ENCODE assay signal across 21 cellular contexts in genomic region chr16:25097304-25097988, GRCh38. TPM values are rescaled to one million over a fixed set of nuclear protein-coding genes. Genes with fewer than 3 reads are reported as not detected.
DNase-seq lines count a peak whose midpoint lies in the region; ATAC-seq and TF ChIP-seq lines count a peak whose summit lies in the region.
"Had no signal": no experiment of that assay in that cellular context is flagged by ENCODE, and none has a peak within 500 bp of the region (broad histone marks: within the 10 kb centered on the region; RNA-seq: fewer than 3 reads in every experiment).

No MANE protein-coding gene starts in this region.

- no peak for TF ChIP-seq POLR2A in lower leg skin (IDR thresholded peaks at IDR 0.05)

- no peaks in the 10 kb centered on the region for H3K36me3 ChIP-seq in adipocyte (ENCODE audit: control insufficient read depth, insufficient read depth, low read length, severe bottlenecking)
- H3K36me3 ChIP-seq: colonic mucosa, right atrium auricular region had no signal

- H3K4me3 ChIP-seq in AG04450 (ENCODE audit: low read depth, low read length) (no peak overlapping the region), adipocyte (ENCODE audit: low read length) (no peak overlapping the region), fibroblast of villous mesenchyme (ENCODE audit: low read depth, low read length) (no peak overlapping the region), lower leg skin (ENCODE audit: low read depth, poor library complexity, severe bottlenecking) (no peak overlapping the region)
- H3K4me3 ChIP-seq: colonic mucosa, right atrium auricular region, testis had no signal

- POLR2A ChIA-PET in AG04450 (lab: Yijun Ruan, JAX) = interaction anchor here (0.5 to 1.5 kb wide), 7 partner anchors 9 to 64 kb away, joined by 3 to 11 read pairs (median 6); no protein-coding TSS in a partner anchor

- H3K27me3 ChIP-seq in AG04450 (ENCODE audit: control insufficient read depth, insufficient read depth, low read length) (no peaks in the 10 kb centered on the region), adipocyte (replicated peaks; ENCODE audit: control insufficient read depth, insufficient read depth, low read length) (no peaks in the 10 kb centered on the region)
- H3K27me3 ChIP-seq: colonic mucosa, right atrium auricular region, testis had no signal

- H3K27ac ChIP-seq in AG04450 (ENCODE audit: low read depth, low read length) = peak overlapping the region; percentile 39
- H3K27ac ChIP-seq: colonic mucosa, parathyroid adenoma, right atrium auricular region, testis had no signal

- WGBS in lower leg skin, 2 donors = 62 to 67% methylated on average over 5 of the region's 5 CpGs

- ATAC-seq in HG03025 (IDR thresholded peaks at IDR 0.05; ENCODE audit: low FRiP score, unreplicated experiment) = no peak
- ATAC-seq: esophagus mucosa had no signal

- H3K9ac ChIP-seq in adipocyte (ENCODE audit: low read length) = no peak overlapping the region
- H3K9ac ChIP-seq: parathyroid adenoma had no signal

- no peak for TF ChIP-seq CTCF in AG04450 (IDR thresholded peaks at IDR 0.05; ENCODE audit: low read depth, low read length)
- no peak for TF ChIP-seq CTCF in fibroblast of villous mesenchyme (IDR thresholded peaks at IDR 0.05; ENCODE audit: insufficient read depth, low read depth, low read length)
- TF ChIP-seq CTCF in lower leg skin (IDR thresholded peaks at IDR 0.05) = no peak

- no peaks in the 10 kb centered on the region for H3K4me1 ChIP-seq in adipocyte (ENCODE audit: control insufficient read depth, insufficient read depth, low read length)
- H3K4me1 ChIP-seq: colonic mucosa, parathyroid adenoma, right atrium auricular region, testis had no signal

- peak; percentile 41 for DNase-seq in AG04450 (ENCODE audit: low read depth, low spot score)
- DNase-seq in HCEC 1CT = peak; percentile 61
- DNase-seq in adipocyte (ENCODE audit: low read depth) = peak; percentile 58
- peak; percentile 68 for DNase-seq in fibroblast of villous mesenchyme (ENCODE audit: low read depth)
- no peak for DNase-seq in lower leg skin (ENCODE audit: low spot score in 2 of 2)
- DNase-seq in NCI-H146 (lab: John Stamatoyannopoulos, UW) = no peak
- DNase-seq in effector CD4-positive, alpha-beta T cell = no peak
- DNase-seq: activated CD4-positive, alpha-beta T cell treated with anti-CD3 and anti-CD28 coated beads, Interleukin-2, amount 10 ng/mL, durations not matched to agents 7 days and 5 days; activated naive CD8-positive, alpha-beta T cell treated with anti-CD3 and anti-CD28 coated beads for 36 hours; colonic mucosa; kidney glomerular epithelial cell; NCI-H1092 treated with DMSO at 0.1 percent for 48 hours; NCI-H2029 treated with DMSO at 0.1 percent for 48 hours; NCI-H226; NCI-H82; stimulated activated naive CD4-positive, alpha-beta T cell treated with Interleukin-2 at 50 U/mL for 16 hours; testis had no signal

- no peaks in the 10 kb centered on the region for H3K9me3 ChIP-seq in AG04450 (ENCODE audit: control insufficient read depth, insufficient read depth, low read length)
- H3K9me3 ChIP-seq in adipocyte (ENCODE audit: control insufficient read depth, low read length) = no peaks in the 10 kb centered on the region
- H3K9me3 ChIP-seq: colonic mucosa, right atrium auricular region, testis had no signal

- CTCF ChIA-PET in AG04450 (lab: Charles Lee) = interaction anchor here (0.7 to 1.1 kb wide), 3 partner anchors 11 to 128 kb away, joined by 3 to 4 read pairs (median 3); no protein-coding TSS in a partner anchor

- intact Hi-C loops in lower leg skin (cut with DNase I; ENCODE audit: low total_unique reads) = no loop called here

RNA-seq across cellular contexts. Expression of gene LCMT1, which starts 14.1 kb away (rescaled TPM):
- 41.7 and 46.9 TPM in 2 replicates for polyA plus RNA-seq in AG04450 (2011; rRNA removed)
- polyA minus RNA-seq in AG04450 (2011; rRNA and poly(A)+ RNA removed) = 46.0 and 46.7 TPM in 2 replicates
- 25.4 and 30.2 TPM in 2 replicates for total RNA-seq in fibroblast of villous mesenchyme
- 10 to 100 TPM; 33.6 to 46.8 (median 38.2) TPM for total RNA-seq in lower leg skin

Comparison
In these comparisons a context has a peak if more than half of its experiments do, and no peak if none do; other contexts are left out.
1. DNase-seq: peak in AG04450 (single experiment), HCEC 1CT (single experiment), adipocyte (single experiment) and fibroblast of villous mesenchyme (single experiment); none in lower leg skin (0 of 2), NCI-H146 (single experiment) and effector CD4-positive, alpha-beta T cell (single experiment).